19 cellular contexts compared by ENCODE assay signal in the genomic region with DNA sequence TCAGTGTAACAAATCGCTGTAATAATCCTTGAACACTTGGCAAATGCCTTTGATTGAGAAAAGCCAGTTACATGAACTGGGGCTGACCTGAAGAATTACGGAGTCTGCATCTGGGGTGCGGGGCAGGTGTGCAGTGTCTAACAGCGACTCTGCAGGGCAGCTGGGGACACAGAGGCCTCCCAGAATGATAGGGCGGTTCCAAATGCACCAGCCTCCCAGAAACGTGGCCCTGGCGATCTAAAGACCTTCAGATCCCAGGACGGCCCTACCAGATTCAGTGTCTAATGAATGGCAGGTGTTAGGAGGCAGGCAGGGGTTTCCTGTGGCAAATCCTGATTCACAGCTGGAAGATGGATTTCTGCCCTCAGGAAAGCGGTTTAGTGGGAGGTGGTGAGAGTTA.
"Had no signal": no experiment of that assay in that cellular context is flagged by ENCODE, and none has a peak within 500 bp of the region (broad histone marks: within the 10 kb centered on the region; RNA-seq: fewer than 3 reads in every experiment).

No MANE protein-coding gene starts in this region.

- H3K4me1 ChIP-seq: ascending aorta, left ventricle myocardium inferior, prostate gland, right atrium auricular region had no signal

- H3K36me3 ChIP-seq: ascending aorta, left ventricle myocardium inferior, prostate gland, right atrium auricular region had no signal

- H3K4me1 Mint-ChIP-seq: activated naive CD4-positive, alpha-beta T cell treated with anti-CD3 and anti-CD28 coated beads, Interleukin-2, amount 50 U/mL, for 24 hours had no signal

- DNase-seq: activated CD4-positive, alpha-beta T cell treated with anti-CD3 and anti-CD28 coated beads, Interleukin-2, amount 50 U/mL, for 1 hour; activated CD4-positive, CD25-positive, alpha-beta regulatory T cell treated with anti-CD3 and anti-CD28 coated beads, Interleukin-2, amount 50 U/mL, for 72 hours; activated effector memory CD4-positive, alpha-beta T cell treated with anti-CD3 and anti-CD28 coated beads, Interleukin-2, amount 50 U/mL, for 16 hours; activated T-cell treated with anti-CD3 and anti-CD28 coated beads, Interleukin-2, amount 50 U/mL, for 72 hours; erythroblast; foreskin melanocyte; hypothalamus; left ventricle myocardium inferior; mammary epithelial cell; stimulated activated CD4-positive, alpha-beta T cell treated with anti-CD3 and anti-CD28 coated beads, Interleukin-12 subunit alpha, Interleukin-12 subunit beta, amount 100 ng/mL, for 4 hours; stimulated activated CD4-positive, alpha-beta T cell treated with anti-CD3 and anti-CD28 coated beads, Interleukin-1b, Interleukin-23, amount 100 ng/mL, for 48 hours; stimulated activated CD8-positive, alpha-beta memory T cell treated with anti-CD3 and anti-CD28 coated beads, Interleukin-4, amount 100 ng/mL, for 48 hours; stimulated activated naive CD4-positive, alpha-beta T cell had no signal

- H3K4me3 Mint-ChIP-seq: activated naive CD4-positive, alpha-beta T cell treated with anti-CD3 and anti-CD28 coated beads, Interleukin-2, amount 50 U/mL, for 24 hours; activated T-cell treated with anti-CD3 and anti-CD28 coated beads, Interleukin-2, amount 50 U/mL, for 72 hours; neural crest cell had no signal

- H3K4me3 ChIP-seq: ascending aorta, coronary artery, left ventricle myocardium inferior, prostate gland, right atrium auricular region had no signal

- ATAC-seq: activated T-cell treated with anti-CD3 and anti-CD28 coated beads, Interleukin-2, amount 50 U/mL, for 72 hours had no signal

- H3K27me3 ChIP-seq: ascending aorta, right atrium auricular region had no signal

- H3K36me3 Mint-ChIP-seq: activated naive CD4-positive, alpha-beta T cell treated with anti-CD3 and anti-CD28 coated beads, Interleukin-2, amount 50 U/mL, for 24 hours had no signal

- H3K9me3 Mint-ChIP-seq: activated naive CD4-positive, alpha-beta T cell treated with anti-CD3 and anti-CD28 coated beads, Interleukin-2, amount 50 U/mL, for 24 hours; activated T-cell treated with anti-CD3 and anti-CD28 coated beads, Interleukin-2, amount 50 U/mL, for 72 hours; neural crest cell had no signal

- H3K27ac Mint-ChIP-seq: activated naive CD4-positive, alpha-beta T cell treated with anti-CD3 and anti-CD28 coated beads, Interleukin-2, amount 50 U/mL, for 24 hours; activated T-cell treated with anti-CD3 and anti-CD28 coated beads, Interleukin-2, amount 50 U/mL, for 72 hours had no signal

- H3K9me3 ChIP-seq: ascending aorta, left ventricle myocardium inferior, prostate gland, right atrium auricular region had no signal

- H3K27ac ChIP-seq: ascending aorta, coronary artery, left ventricle myocardium inferior, prostate gland, right atrium auricular region had no signal
